Comparison of ENCODE assay signal across 11 cellular contexts in genomic region chr12:23895792-23896218, GRCh38. TPM values are rescaled to one million over a fixed set of nuclear protein-coding genes. Genes with fewer than 3 reads are reported as not detected.
DNase-seq lines count a peak whose midpoint lies in the region; TF ChIP-seq lines count a peak whose summit lies in the region.
"Had no signal": no experiment of that assay in that cellular context is flagged by ENCODE, and none has a peak within 500 bp of the region (broad histone marks: within the 10 kb centered on the region; RNA-seq: fewer than 3 reads in every experiment).

No MANE protein-coding gene starts in this region.

- no peaks in the 10 kb centered on the region for H3K27me3 ChIP-seq in thyroid gland
- H3K27me3 ChIP-seq: heart left ventricle had no signal

- intact Hi-C loops in thyroid gland (cut with DNase I): no loop called here

- DNase-seq in ELF-1 (ENCODE audit: low read depth, low spot score) (peak; percentile 36), NCI-H2081 (lab: John Stamatoyannopoulos, UW) (peak; percentile 75 to 88), astrocyte of the cerebellum (ENCODE audit: low read depth) (peak; percentile 96), islet precursor cell (peak; percentile 87), thyroid gland (no peak), MV-4-11 (lab: John Stamatoyannopoulos, UW) (no peak), coronary artery (ENCODE audit: low spot score) (no peak)
- no peak for DNase-seq in activated T-cell treated with anti-CD3 and anti-CD28 coated beads, Interleukin-2, amount 50 U/mL, for 48 hours
- DNase-seq: AML-193; heart left ventricle; stimulated activated CD4-positive, alpha-beta T cell treated with anti-CD3 and anti-CD28 coated beads, Interleukin-12 subunit alpha, Interleukin-12 subunit beta, amount 100 ng/mL, for 4 hours had no signal

- TF ChIP-seq CTCF in astrocyte of the cerebellum (IDR thresholded peaks at IDR 0.05; ENCODE audit: low read depth, low read length, missing control alignments): no peak
- no peak for TF ChIP-seq CTCF in thyroid gland (IDR thresholded peaks at IDR 0.05)
- no peak for TF ChIP-seq CTCF in coronary artery (IDR thresholded peaks at IDR 0.05)

- H3K4me3 ChIP-seq in astrocyte of the cerebellum (ENCODE audit: low read depth, low read length) (no peak overlapping the region), thyroid gland (replicated peaks in 1 of 3) (no peak overlapping the region), coronary artery (no peak overlapping the region)
- H3K4me3 ChIP-seq: heart left ventricle had no signal

- no peaks in the 10 kb centered on the region for H3K4me1 ChIP-seq in thyroid gland
- H3K4me1 ChIP-seq: heart left ventricle had no signal

- in situ Hi-C loops in astrocyte of the cerebellum (cut with HindIII; ENCODE audit: low sequenced_read_pairs): no loop called here

- TF ChIP-seq POLR2A in thyroid gland (IDR thresholded peaks at IDR 0.05): no peak

- no peaks in the 10 kb centered on the region for H3K36me3 ChIP-seq in thyroid gland

- WGBS in thyroid gland, 2 donors: 67 to 70% methylated on average over 5 of the region's 5 CpGs

- no peaks in the 10 kb centered on the region for H3K9me3 ChIP-seq in thyroid gland

- H3K27ac ChIP-seq in thyroid gland: no peak overlapping the region
- no peak overlapping the region for H3K27ac ChIP-seq in coronary artery
- H3K27ac ChIP-seq: heart left ventricle had no signal

RNA-seq across cellular contexts. Expression of gene SOX5, which starts 53.7 kb away (rescaled TPM):
- 10 to 100 TPM; 13.2 to 32.4 (median 23.3) TPM for total RNA-seq in thyroid gland

Comparison
In these comparisons a context has a peak if more than half of its experiments do, and no peak if none do; other contexts are left out.
1. DNase-seq: peak in ELF-1 (single experiment), NCI-H2081 (2 of 2), astrocyte of the cerebellum (single experiment) and islet precursor cell (single experiment); none in thyroid gland (0 of 2), MV-4-11 (single experiment), coronary artery (single experiment) and activated T-cell treated with anti-CD3 and anti-CD28 coated beads, Interleukin-2, amount 50 U/mL, for 48 hours (0 of 2).